ENCODE assay signal across 32 cellular contexts in the genomic region with DNA sequence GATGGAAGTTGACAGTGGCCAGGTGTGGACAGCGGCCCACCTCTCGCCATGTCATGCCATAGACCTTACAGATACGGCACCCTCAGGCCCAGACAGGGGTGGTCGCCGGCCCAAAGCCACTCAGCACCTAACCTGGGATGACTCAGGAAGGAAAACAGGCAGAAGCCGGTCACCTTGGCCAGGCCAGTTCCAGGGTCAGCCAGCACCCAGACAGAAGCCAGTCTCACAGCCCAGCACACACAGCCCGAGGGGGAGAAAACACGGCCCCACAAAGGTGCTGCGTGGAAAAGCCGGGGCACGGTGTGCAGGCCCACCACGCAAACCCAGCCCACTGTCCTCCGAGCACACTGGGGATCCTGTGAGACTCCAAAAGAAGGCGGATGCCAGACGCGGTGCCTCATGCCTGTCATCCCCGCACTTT.
"Had no signal": no experiment of that assay in that cellular context is flagged by ENCODE, and none has a peak within 500 bp of the region (broad histone marks: within the 10 kb centered on the region; RNA-seq: fewer than 3 reads in every experiment).

No MANE protein-coding gene starts in this region.

- H3K9me3 Mint-ChIP-seq: activated CD4-positive, alpha-beta memory T cell treated with anti-CD3 and anti-CD28 coated beads, Interleukin-2, amount 10 ng/mL, durations not matched to agents 7 days and 5 days; activated CD4-positive, alpha-beta T cell treated with anti-CD3 and anti-CD28 coated beads, Interleukin-2, amount 10 ng/mL, durations not matched to agents 7 days and 5 days; immature natural killer cell; T-helper 1 cell treated with Interleukin-12 subunit alpha and Interleukin-12 subunit beta and Interleukin-4 antibody, amounts not matched to agents 30 μg/mL and 1 μg/mL, for 36 hours had no signal

- DNase-seq: activated CD4-positive, alpha-beta memory T cell treated with anti-CD3 and anti-CD28 coated beads, Interleukin-2, amount 10 ng/mL, durations not matched to agents 7 days and 5 days; activated CD4-positive, alpha-beta T cell treated with anti-CD3 and anti-CD28 coated beads for 1 hour; activated CD4-positive, alpha-beta T cell treated with anti-CD3 and anti-CD28 coated beads, Interleukin-2, amount 10 ng/mL, durations not matched to agents 7 days and 5 days; activated CD8-positive, alpha-beta memory T cell treated with anti-CD3 and anti-CD28 coated beads, Interleukin-2, amount 50 U/mL, for 48 hours; activated naive CD4-positive, alpha-beta T cell treated with Interleukin-2 at 50 U/mL for 16 hours; activated T-cell treated with anti-CD3 and anti-CD28 coated beads, Interleukin-2, amount 50 U/mL, for 48 hours; cerebellar nuclear complex; colonic mucosa; effector CD8-positive, alpha-beta T cell; gastrocnemius medialis; hippocampal formation; immature natural killer cell; retina; small intestine; stimulated activated CD4-positive, alpha-beta T cell treated with anti-CD3 and anti-CD28 coated beads, Interleukin-1b, Interleukin-23, amount 100 ng/mL, for 48 hours; stimulated activated naive CD4-positive, alpha-beta T cell; SW 1271; T-helper 9 cell; tibial artery had no signal

- H3K4me1 Mint-ChIP-seq: brain, nephron had no signal

- H3K27me3 ChIP-seq: cardiac muscle cell, colonic mucosa, gastrocnemius medialis, neutrophil, ovary, suprapubic skin, tibial artery had no signal

- H3K4me3 ChIP-seq: cardiac muscle cell, colonic mucosa, gastrocnemius medialis, lung, ovary, prostate gland, suprapubic skin, tibial artery had no signal

- H3K27me3 Mint-ChIP-seq: activated CD4-positive, alpha-beta memory T cell treated with anti-CD3 and anti-CD28 coated beads, Interleukin-2, amount 10 ng/mL, durations not matched to agents 7 days and 5 days; activated CD4-positive, alpha-beta T cell treated with anti-CD3 and anti-CD28 coated beads, Interleukin-2, amount 10 ng/mL, durations not matched to agents 7 days and 5 days; activated naive CD8-positive, alpha-beta T cell; brain had no signal

- H3K36me3 Mint-ChIP-seq: immature natural killer cell had no signal

- H3K4me1 ChIP-seq: colonic mucosa, gastrocnemius medialis, prostate gland, suprapubic skin, tibial artery had no signal

- H3K27ac ChIP-seq: cardiac muscle cell, colonic mucosa, gastrocnemius medialis, neutrophil, ovary, prostate gland, suprapubic skin, tibial artery had no signal

- H3K4me3 Mint-ChIP-seq: activated CD4-positive, alpha-beta memory T cell treated with anti-CD3 and anti-CD28 coated beads, Interleukin-2, amount 10 ng/mL, durations not matched to agents 7 days and 5 days; activated CD4-positive, alpha-beta T cell treated with anti-CD3 and anti-CD28 coated beads, Interleukin-2, amount 10 ng/mL, durations not matched to agents 7 days and 5 days; activated naive CD8-positive, alpha-beta T cell; brain; immature natural killer cell; nephron; T-helper 1 cell treated with Interleukin-12 subunit alpha and Interleukin-12 subunit beta and Interleukin-4 antibody, amounts not matched to agents 30 μg/mL and 1 μg/mL, for 36 hours had no signal

- H3K36me3 ChIP-seq: cardiac muscle cell, colonic mucosa, gastrocnemius medialis, neutrophil, ovary, prostate gland, suprapubic skin, tibial artery had no signal

- ATAC-seq: gastrocnemius medialis, left lobe of liver, sciatic nerve had no signal

- H3K9me3 ChIP-seq: colonic mucosa, gastrocnemius medialis, neutrophil, ovary, prostate gland, suprapubic skin, tibial artery had no signal

- H3K27ac Mint-ChIP-seq: activated CD4-positive, alpha-beta memory T cell treated with anti-CD3 and anti-CD28 coated beads, Interleukin-2, amount 10 ng/mL, durations not matched to agents 7 days and 5 days; activated CD4-positive, alpha-beta T cell treated with anti-CD3 and anti-CD28 coated beads, Interleukin-2, amount 10 ng/mL, durations not matched to agents 7 days and 5 days; activated naive CD8-positive, alpha-beta T cell; activated T-helper 2 cell treated with anti-CD3 and anti-CD28 coated beads, Interferon-gamma antibody, Interleukin-2, Interleukin-4, amounts not matched to agents 10 μg/mL and 5 μg/mL and 100 μg/mL, durations not matched to agents 14 hours and 24 hours and 36 hours; nephron had no signal
